Comparison of ENCODE assay signal across 34 cellular contexts in the genomic region with DNA sequence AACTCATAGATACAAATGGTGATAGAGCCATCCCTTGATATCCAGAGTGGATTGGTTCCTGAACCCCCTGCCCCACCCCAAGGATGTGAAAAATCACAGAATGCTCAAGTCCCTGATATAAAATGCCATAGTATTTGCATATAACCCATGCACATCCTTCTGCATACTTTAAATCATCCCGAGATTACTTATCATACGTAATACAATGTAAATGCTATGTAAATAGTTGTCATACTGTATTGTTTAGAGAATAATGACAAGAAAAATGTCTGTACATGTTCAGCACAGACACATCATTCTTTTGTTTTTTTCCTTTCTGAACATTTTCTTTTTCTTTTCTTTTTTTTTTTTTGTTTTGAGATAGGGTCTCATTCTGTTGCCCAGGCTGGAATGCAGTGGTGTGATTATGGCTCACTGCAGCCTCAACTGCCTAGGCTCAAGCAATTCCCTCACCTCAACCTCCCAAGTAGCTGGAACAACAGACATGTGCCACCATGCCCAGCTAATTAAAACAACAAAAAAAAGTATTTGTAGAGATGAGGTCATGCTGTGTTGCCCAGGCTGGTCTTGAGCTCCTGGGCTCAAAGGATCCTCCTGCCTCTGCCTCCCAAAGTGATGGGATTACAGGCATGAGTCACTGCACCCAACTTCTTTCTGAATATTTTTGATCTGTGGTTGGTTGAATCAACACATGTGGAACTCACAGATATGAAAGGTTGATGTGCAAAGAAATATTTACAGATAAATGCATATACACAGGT. TPM values are rescaled to one million over a fixed set of nuclear protein-coding genes. Genes with fewer than 3 reads are reported as not detected.
A peak's percentile ranks its signal among the peaks of the same experiment; 100 is the strongest.
DNase-seq lines count a peak whose midpoint lies in the region; ATAC-seq, FAIRE-seq and TF ChIP-seq lines count a peak whose summit lies in the region.
"Had no signal": no experiment of that assay in that cellular context is flagged by ENCODE, and none has a peak within 500 bp of the region (broad histone marks: within the 10 kb centered on the region; RNA-seq: fewer than 3 reads in every experiment).

No MANE protein-coding gene starts in this region.

- CTCF ChIA-PET in K562 (lab: Yijun Ruan, JAX; ENCODE audit: low intra/inter-chr PET ratio), result no interaction called here

- no peak for TF ChIP-seq RAD21 in K562 (CRISPR knock-in tag; conservative IDR thresholded peaks at IDR 0.05 in 1 of 2, IDR thresholded peaks at IDR 0.05 in 1 of 2)

- H3K9me3 ChIP-seq in K562 (replicated peaks; ENCODE audit: control insufficient read depth, insufficient read depth, low read depth, low read length) (no peaks in the 10 kb centered on the region), right lobe of liver (no peaks in the 10 kb centered on the region)
- H3K9me3 ChIP-seq: left lung, pancreas, Peyer's patch, thoracic aorta had no signal

- 30% methylated on average over 2 of the region's 2 CpGs for WGBS in K562 (ENCODE audit: insufficient coverage, low coverage, missing lambda C conversion rate)
- 73% methylated on average over 2 of the region's 2 CpGs for WGBS in right lobe of liver (ENCODE audit: insufficient coverage, low coverage, low lambda C conversion rate, missing lambda C conversion rate)

- POLR2A ChIA-PET in K562 (lab: Yijun Ruan, JAX), result no interaction called here

- H3K4me3 ChIP-seq in K562, result no peak overlapping the region
- no peak overlapping the region for H3K4me3 ChIP-seq in right lobe of liver
- H3K4me3 ChIP-seq: left lung, pancreas, Peyer's patch, skin epidermis, thoracic aorta had no signal

- H3K9me1 ChIP-seq in K562 (ENCODE audit: control insufficient read depth, insufficient read depth, low read length), result no peaks in the 10 kb centered on the region

- no peak overlapping the region for H3K9ac ChIP-seq in K562 (ENCODE audit: insufficient read depth in 1 of 2, low read depth in 2 of 2, low read length in 2 of 2)

- TF ChIP-seq CTCF in K562 (IDR thresholded peaks at IDR 0.05 in 2 of 3, conservative IDR thresholded peaks at IDR 0.05 in 1 of 3; ENCODE audit: insufficient read depth in 2 of 3, low read depth in 1 of 3, low read length in 3 of 3), result no peak
- TF ChIP-seq CTCF in right lobe of liver (IDR thresholded peaks at IDR 0.05), result no peak

- H3K4me1 ChIP-seq in K562 (replicated peaks in 1 of 2; ENCODE audit: control insufficient read depth in 2 of 2, insufficient read depth in 2 of 2, low read length in 2 of 2) (peaks cover 0 to 7% of the 10 kb centered on the region in 2 experiments; a peak in 3 of 5 replicates), right lobe of liver (peaks cover 0 to 17% (median 2%) of the 10 kb centered on the region in 4 donors)
- H3K4me1 ChIP-seq: left lung, Peyer's patch had no signal

- in situ Hi-C loops in K562 (cut with MboI), result no loop called here

- no peak overlapping the region for H2AFZ ChIP-seq in K562 (ENCODE audit: low read depth, low read length)

- H3K36me3 ChIP-seq in K562 (ENCODE audit: control insufficient read depth, insufficient read depth, low read length) (no peaks in the 10 kb centered on the region), right lobe of liver (no peaks in the 10 kb centered on the region)
- H3K36me3 ChIP-seq: left lung, pancreas, Peyer's patch, thoracic aorta had no signal

- no peaks in the 10 kb centered on the region for H3K27me3 ChIP-seq in K562 (ENCODE audit: control insufficient read depth in 2 of 2, insufficient read depth in 2 of 2, low read length in 2 of 2)
- H3K27me3 ChIP-seq in right lobe of liver, result no peaks in the 10 kb centered on the region
- H3K27me3 ChIP-seq: left lung, pancreas, Peyer's patch had no signal

- H3K27ac ChIP-seq in K562 (ENCODE audit: extremely low read depth, low read depth, low read length) (no peak overlapping the region), right lobe of liver (peak overlapping the region in 2 of 3 donors; percentile 48 to 55)
- H3K27ac ChIP-seq: left lung, pancreas, Peyer's patch, skin epidermis, thoracic aorta had no signal

- TF ChIP-seq POLR2A in K562 (conservative IDR thresholded peaks at IDR 0.05), result no peak
- no peak for TF ChIP-seq POLR2A in right lobe of liver (IDR thresholded peaks at IDR 0.05)

- no peak for FAIRE-seq in K562 (lab: Jason Lieb, UNC)
- FAIRE-seq: pancreas, urothelium cell line had no signal

- H4K20me1 ChIP-seq in K562 (replicated peaks; ENCODE audit: control insufficient read depth, insufficient read depth, low read length), result no peaks in the 10 kb centered on the region

- BruUV-seq in K562 (replicated peaks; lab: Mats Ljungman, UMichigan), result no TSS peak

- DNase-seq in NCI-H748 (lab: John Stamatoyannopoulos, UW; ENCODE audit: unreplicated experiment), result peak; percentile 0
- DNase-seq in NCI-H748 treated with DMSO at 0.1 percent for 48 hours (lab: John Stamatoyannopoulos, UW), result no peak
- peak; percentile 36 for DNase-seq in M059J (ENCODE audit: low read depth)
- no peak for DNase-seq in K562 (ENCODE audit: extremely low read depth in 1 of 4, low spot score in 3 of 4)
- DNase-seq in right lobe of liver, result no peak
- no peak for DNase-seq in activated CD8-positive, alpha-beta memory T cell treated with anti-CD3 and anti-CD28 coated beads, Interleukin-2, amount 50 U/mL, for 48 hours
- no peak for DNase-seq in midbrain (lab: John Stamatoyannopoulos, UW)
- DNase-seq: activated CD4-positive, alpha-beta T cell treated with anti-CD3 and anti-CD28 coated beads, Interleukin-2, amount 10 ng/mL, durations not matched to agents 7 days and 5 days; activated gamma-delta T cell; activated naive CD8-positive, alpha-beta T cell treated with anti-CD3 and anti-CD28 coated beads, Interleukin-2, amount 10 ng/mL, durations not matched to agents 7 days and 5 days; activated T-cell treated with anti-CD3 and anti-CD28 coated beads, Interleukin-2, amount 50 U/mL, for 4 hours; AML-193; aorta; caudate nucleus; CD4-positive, alpha-beta T cell; cortex of kidney; effector memory CD4-positive, alpha-beta T cell; erythroblast; GOT3; left lung; mesenchymal stem cell; MV-4-11; NCI-H1436; NCI-H345; NCI-H69; pancreas; Peyer's patch; retina had no signal

- no peak for TF ChIP-seq EP300 in K562 (IDR thresholded peaks at IDR 0.05; ENCODE audit: low read length)

- intact Hi-C loops in K562 (cut with micrococcal nuclease), result no loop called here
- intact Hi-C loops in right lobe of liver (cut with DNase I), result no loop called here

- ATAC-seq in K562, result no peak
- peak in 1 of 4 donors; percentile 22 for ATAC-seq in right lobe of liver
- no peak for ATAC-seq in GM21528 (IDR thresholded peaks at IDR 0.05; ENCODE audit: low FRiP score, unreplicated experiment)
- ATAC-seq: activated T-cell treated with anti-CD3 and anti-CD28 coated beads, Interleukin-2, amount 50 U/mL, for 4 hours; left lung had no signal

- H3K79me2 ChIP-seq in K562 (ENCODE audit: control insufficient read depth, insufficient read depth, low read length), result no peaks in the 10 kb centered on the region

- no peak overlapping the region for H3K4me2 ChIP-seq in K562 (ENCODE audit: insufficient read depth, low read length)

RNA-seq across cellular contexts. Expression of gene SEPTIN11, which starts 18.7 kb away (rescaled TPM):
- 27.4 and 34.0 TPM in 2 replicates for total RNA-seq in M059J (2014; rRNA removed; shearing (Covaris generic))
- total RNA-seq in K562 (2011; cell fraction: chromatin; rRNA removed; ENCODE audit: low replicate concordance), result 42.7 and 99.7 TPM in 2 replicates
- total RNA-seq in K562 (2011; cell fraction: nucleolus; rRNA removed), result 22.2 and 30.0 TPM in 2 replicates
- 60.0 and 109 TPM in 2 replicates for total RNA-seq in K562 (2011; cell fraction: nucleoplasm; rRNA removed)
- total RNA-seq in K562 (2014; rRNA removed) (54.2 and 117 TPM in 2 replicates), K562 (2014; rRNA removed; fragmentation: Illumina TruSeq; extraction: Trizol) (84.3 and 96.8 TPM in 2 replicates), K562 (2015; rRNA removed; fragmentation: Illumina TruSeq; extraction: Trizol) (133 and 142 TPM in 2 replicates), K562 (2021) (85.0 and 85.4 TPM in 2 replicates), right lobe of liver (100 to 1,000 TPM in 1 of 6 experiments, 10 to 100 TPM in 5; 33.4 to 116 (median 41.8) TPM)
- polyA plus RNA-seq in K562 (2011; rRNA removed) (69.0 and 101 TPM in 2 replicates), K562 (2014; fragmentation: Illumina TruSeq; extraction: Trizol) (77.3 and 87.1 TPM in 2 replicates), K562 (2014; fragmentation: Nextera tagmentation; extraction: Ambion mirVana) (10 to 100 TPM; 25.7 to 26.7 TPM), K562 (2014; rRNA removed) (49.0 and 56.4 TPM in 2 replicates)
- 19.8 and 34.9 TPM in 2 replicates for polyA plus RNA-seq in K562 (2011; cell fraction: cytosol; rRNA removed)
- 21.2 and 22.8 TPM in 2 replicates for polyA plus RNA-seq in K562 (2011; cell fraction: nucleus; rRNA removed)
- 43.6 and 50.3 TPM in 2 replicates for polyA plus RNA-seq in K562 (2012)
- 165 and 173 TPM in 2 replicates for polyA minus RNA-seq in K562 (2011; rRNA and poly(A)+ RNA removed)
- 53.9 and 64.8 TPM in 2 replicates for polyA minus RNA-seq in K562 (2011; cell fraction: cytosol; rRNA and poly(A)+ RNA removed)
- 34.9 and 48.3 TPM in 2 replicates for polyA minus RNA-seq in K562 (2011; cell fraction: nucleus; rRNA and poly(A)+ RNA removed)

RNA-seq across cellular contexts. Expression of gene SOWAHB, which starts 33.0 kb away (rescaled TPM):
- total RNA-seq in M059J (2014; rRNA removed; shearing (Covaris generic)), result not detected in 2 replicates
- total RNA-seq in K562 (2011; cell fraction: chromatin; rRNA removed; ENCODE audit: low replicate concordance), result not detected in 2 replicates
- not detected in 2 replicates for total RNA-seq in K562 (2011; cell fraction: nucleolus; rRNA removed)
- total RNA-seq in K562 (2011; cell fraction: nucleoplasm; rRNA removed), result not detected in 2 replicates
- not detected in 2 replicates for total RNA-seq in K562 (2014; rRNA removed)
- not detected in 2 replicates for total RNA-seq in K562 (2014; rRNA removed; fragmentation: Illumina TruSeq; extraction: Trizol)
- total RNA-seq in K562 (2015; rRNA removed; fragmentation: Illumina TruSeq; extraction: Trizol), result not detected in 2 replicates
- not detected in 2 replicates for total RNA-seq in K562 (2021)
- polyA plus RNA-seq in K562 (2011; rRNA removed), result not detected in 2 replicates
- polyA plus RNA-seq in K562 (2011; cell fraction: cytosol; rRNA removed), result not detected in 2 replicates
- polyA plus RNA-seq in K562 (2011; cell fraction: nucleus; rRNA removed), result not detected in 2 replicates
- not detected in 2 replicates for polyA plus RNA-seq in K562 (2012)
- not detected in 2 replicates for polyA plus RNA-seq in K562 (2014; fragmentation: Illumina TruSeq; extraction: Trizol)
- polyA plus RNA-seq in K562 (2014; fragmentation: Nextera tagmentation; extraction: Ambion mirVana), result not detected
- polyA plus RNA-seq in K562 (2014; rRNA removed), result not detected in 2 replicates
- not detected in 2 replicates for polyA minus RNA-seq in K562 (2011; rRNA and poly(A)+ RNA removed)
- not detected in 2 replicates for polyA minus RNA-seq in K562 (2011; cell fraction: cytosol; rRNA and poly(A)+ RNA removed)
- polyA minus RNA-seq in K562 (2011; cell fraction: nucleus; rRNA and poly(A)+ RNA removed), result not detected in 2 replicates
- 10 to 100 TPM in 5 of 6 experiments, 1 to 10 TPM in 1; 5.1 to 17.3 (median 15.2) TPM for total RNA-seq in right lobe of liver
- total RNA-seq: activated CD4-positive, alpha-beta T cell treated with anti-CD3 and anti-CD28 coated beads, Interleukin-2, amount 10 ng/mL, durations not matched to agents 7 days and 5 days; CD4-positive, alpha-beta T cell; neural crest cell; SK-MEL-5 had no signal

Comparison
In these comparisons a context has a peak if more than half of its experiments do, and no peak if none do; other contexts are left out.
1. DNase-seq: peak in NCI-H748 (single experiment) and M059J (single experiment); none in NCI-H748 treated with DMSO at 0.1 percent for 48 hours (single experiment), K562 (0 of 4), right lobe of liver (0 of 3), activated CD8-positive, alpha-beta memory T cell treated with anti-CD3 and anti-CD28 coated beads, Interleukin-2, amount 50 U/mL, for 48 hours (single experiment) and midbrain (single experiment).